ENCODE assay signal across 20 cellular contexts in the genomic region with DNA sequence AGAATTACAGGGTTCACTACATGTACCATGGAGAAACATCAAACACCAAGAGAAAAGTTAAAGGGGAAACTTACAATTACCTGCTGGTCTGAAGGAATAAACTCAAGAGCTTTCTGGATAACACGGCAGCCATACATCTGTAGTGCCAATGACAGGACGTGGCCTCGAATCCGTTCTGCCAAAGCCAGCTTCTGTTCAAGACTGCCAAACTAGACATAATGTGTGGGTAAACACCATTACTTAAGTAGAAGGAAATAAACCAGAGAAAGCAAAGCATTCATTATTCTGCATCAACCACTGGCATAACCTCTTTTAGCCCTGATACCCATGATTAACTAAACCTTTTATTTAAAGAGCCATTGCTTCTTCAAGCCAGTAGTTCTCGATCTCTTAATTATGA.
"Had no signal": no experiment of that assay in that cellular context is flagged by ENCODE, and none has a peak within 500 bp of the region (broad histone marks: within the 10 kb centered on the region; RNA-seq: fewer than 3 reads in every experiment).

No MANE protein-coding gene starts in this region.

- H3K27ac Mint-ChIP-seq: activated B cell treated with CpG ODN at 0.5 μM for 24 hours; activated T-helper 1 cell treated with anti-CD3 and anti-CD28 coated beads, Interleukin-12 subunit alpha, Interleukin-12 subunit beta, Interleukin-2, Interleukin-4 antibody, amounts not matched to agents 30 ng/mL and 10 ng/mL and 1 ng/mL, durations not matched to agents 14 hours and 24 hours and 36 hours; T-helper 1 cell treated with Interleukin-12 subunit alpha and Interleukin-12 subunit beta and Interleukin-4 antibody, amounts not matched to agents 30 μg/mL and 1 μg/mL, for 36 hours had no signal

- DNase-seq: activated B cell treated with CpG ODN at 0.5 μM for 24 hours; activated CD4-positive, alpha-beta memory T cell treated with anti-CD3 and anti-CD28 coated beads for 36 hours; activated CD4-positive, alpha-beta T cell treated with anti-CD3 and anti-CD28 coated beads for 4 hours; activated gamma-delta T cell; activated naive CD4-positive, alpha-beta T cell treated with anti-CD3 and anti-CD28 coated beads, Interleukin-2, amount 50 U/mL, for 16 hours; brain microvascular endothelial cell; caudate nucleus; dermis blood vessel endothelial cell; effector CD8-positive, alpha-beta T cell; foreskin keratinocyte; glutamatergic neuron; immature natural killer cell; kidney glomerular epithelial cell; left lung; naive B cell; stimulated activated CD4-positive, alpha-beta T cell treated with anti-CD3 and anti-CD28 coated beads, Interleukin-1b, Interleukin-23, amount 100 ng/mL, for 48 hours; stomach had no signal

- H3K9me3 Mint-ChIP-seq: activated B cell treated with CpG ODN at 0.5 μM for 24 hours; activated CD4-positive, alpha-beta memory T cell treated with anti-CD3 and anti-CD28 coated beads for 36 hours; activated T-helper 1 cell treated with anti-CD3 and anti-CD28 coated beads, Interleukin-12 subunit alpha, Interleukin-12 subunit beta, Interleukin-2, Interleukin-4 antibody, amounts not matched to agents 30 ng/mL and 10 ng/mL and 1 ng/mL, durations not matched to agents 14 hours and 24 hours and 36 hours; immature natural killer cell; naive B cell; T-helper 1 cell treated with Interleukin-12 subunit alpha and Interleukin-12 subunit beta and Interleukin-4 antibody, amounts not matched to agents 30 μg/mL and 1 μg/mL, for 36 hours had no signal

- ATAC-seq: foreskin keratinocyte had no signal

- H3K4me3 Mint-ChIP-seq: activated B cell treated with CpG ODN at 0.5 μM for 24 hours; activated CD4-positive, alpha-beta memory T cell treated with anti-CD3 and anti-CD28 coated beads for 36 hours; activated T-helper 1 cell treated with anti-CD3 and anti-CD28 coated beads, Interleukin-12 subunit alpha, Interleukin-12 subunit beta, Interleukin-2, Interleukin-4 antibody, amounts not matched to agents 30 ng/mL and 10 ng/mL and 1 ng/mL, durations not matched to agents 14 hours and 24 hours and 36 hours; immature natural killer cell; naive B cell; T-helper 1 cell treated with Interleukin-12 subunit alpha and Interleukin-12 subunit beta and Interleukin-4 antibody, amounts not matched to agents 30 μg/mL and 1 μg/mL, for 36 hours had no signal

- H3K27me3 Mint-ChIP-seq: activated B cell treated with CpG ODN at 0.5 μM for 24 hours; activated CD4-positive, alpha-beta memory T cell treated with anti-CD3 and anti-CD28 coated beads for 36 hours; naive B cell; progenitor cell of endocrine pancreas had no signal
